In genomic region chr2:178553047-178553446, GRCh38 we compare ENCODE assay signal across 14 cellular contexts.
DNase-seq lines count a peak whose midpoint lies in the region; ATAC-seq and TF ChIP-seq lines count a peak whose summit lies in the region.
"Had no signal": no experiment of that assay in that cellular context is flagged by ENCODE, and none has a peak within 500 bp of the region (broad histone marks: within the 10 kb centered on the region; RNA-seq: fewer than 3 reads in every experiment).

No MANE protein-coding gene starts in this region.

- TF ChIP-seq CTCF in left ventricle myocardium inferior (IDR thresholded peaks at IDR 0.05; ENCODE audit: borderline replicate concordance): no peak
- TF ChIP-seq CTCF in foreskin fibroblast (IDR thresholded peaks at IDR 0.05; ENCODE audit: low read depth, low read length): no peak

- H3K4me3 Mint-ChIP-seq in activated CD4-positive, alpha-beta memory T cell treated with anti-CD3 and anti-CD28 coated beads, Interleukin-2, amount 10 ng/mL, durations not matched to agents 7 days and 5 days: no peak overlapping the region
- no peak overlapping the region for H3K4me3 Mint-ChIP-seq in activated T-cell treated with anti-CD3 and anti-CD28 coated beads, Interleukin-2, amount 50 U/mL, for 24 hours
- H3K4me3 Mint-ChIP-seq in T-helper 17 cell: no peak overlapping the region
- H3K4me3 Mint-ChIP-seq: activated CD4-positive, alpha-beta T cell treated with anti-CD3 and anti-CD28 coated beads, Interleukin-2, amount 10 ng/mL, durations not matched to agents 7 days and 5 days had no signal

- peaks cover 99% of the 10 kb centered on the region for H3K36me3 ChIP-seq in left ventricle myocardium inferior

- POLR2A ChIA-PET in activated CD4-positive, alpha-beta memory T cell treated with anti-CD3 and anti-CD28 coated beads, Interleukin-2, amount 10 ng/mL, durations not matched to agents 7 days and 5 days (lab: Charles Lee): no interaction called here

- H3K27ac ChIP-seq in left ventricle myocardium inferior (replicated peaks) (no peak overlapping the region), substantia nigra (ENCODE audit: low read depth, low read length, poor library complexity, severe bottlenecking) (no peak overlapping the region)
- H3K27ac ChIP-seq: BLaER1 treated with 17β-estradiol and CSF1 and Interleukin-3, amounts not matched to agents 10 nM and 100 nM; dorsolateral prefrontal cortex had no signal

- no peak overlapping the region for H3K27ac Mint-ChIP-seq in activated CD4-positive, alpha-beta memory T cell treated with anti-CD3 and anti-CD28 coated beads, Interleukin-2, amount 10 ng/mL, durations not matched to agents 7 days and 5 days
- no peak overlapping the region for H3K27ac Mint-ChIP-seq in activated T-cell treated with anti-CD3 and anti-CD28 coated beads, Interleukin-2, amount 50 U/mL, for 24 hours
- no peak overlapping the region for H3K27ac Mint-ChIP-seq in T-helper 17 cell
- H3K27ac Mint-ChIP-seq: activated CD4-positive, alpha-beta T cell treated with anti-CD3 and anti-CD28 coated beads, Interleukin-2, amount 10 ng/mL, durations not matched to agents 7 days and 5 days had no signal

- ATAC-seq in left ventricle myocardium superior: peak; percentile 4
- ATAC-seq in T-helper 17 cell: no peak

- peaks cover 2% of the 10 kb centered on the region for H3K4me1 Mint-ChIP-seq in activated CD4-positive, alpha-beta memory T cell treated with anti-CD3 and anti-CD28 coated beads, Interleukin-2, amount 10 ng/mL, durations not matched to agents 7 days and 5 days
- peaks cover 5% of the 10 kb centered on the region for H3K4me1 Mint-ChIP-seq in activated T-cell treated with anti-CD3 and anti-CD28 coated beads, Interleukin-2, amount 50 U/mL, for 24 hours (ENCODE audit: low read depth)
- H3K4me1 Mint-ChIP-seq in T-helper 17 cell: peaks cover 4% of the 10 kb centered on the region

- CTCF ChIA-PET in activated CD4-positive, alpha-beta memory T cell treated with anti-CD3 and anti-CD28 coated beads, Interleukin-2, amount 10 ng/mL, durations not matched to agents 7 days and 5 days (lab: Charles Lee): no interaction called here

- no peaks in the 10 kb centered on the region for H3K27me3 ChIP-seq in left ventricle myocardium inferior (ENCODE audit: low read depth)
- H3K27me3 ChIP-seq: BLaER1 treated with 17β-estradiol and CSF1 and Interleukin-3, amounts not matched to agents 10 nM and 100 nM; dorsolateral prefrontal cortex had no signal

- no peak overlapping the region for H3K4me3 ChIP-seq in left ventricle myocardium inferior
- no peak overlapping the region for H3K4me3 ChIP-seq in foreskin fibroblast (ENCODE audit: low read depth in 1 of 2, low read length in 2 of 2)
- H3K4me3 ChIP-seq: BLaER1 treated with 17β-estradiol and CSF1 and Interleukin-3, amounts not matched to agents 10 nM and 100 nM; dorsolateral prefrontal cortex had no signal

- H3K27me3 Mint-ChIP-seq in activated CD4-positive, alpha-beta memory T cell treated with anti-CD3 and anti-CD28 coated beads, Interleukin-2, amount 10 ng/mL, durations not matched to agents 7 days and 5 days: no peaks in the 10 kb centered on the region
- no peaks in the 10 kb centered on the region for H3K27me3 Mint-ChIP-seq in activated T-cell treated with anti-CD3 and anti-CD28 coated beads, Interleukin-2, amount 50 U/mL, for 24 hours
- H3K27me3 Mint-ChIP-seq in T-helper 17 cell: no peaks in the 10 kb centered on the region
- H3K27me3 Mint-ChIP-seq: activated CD4-positive, alpha-beta T cell treated with anti-CD3 and anti-CD28 coated beads, Interleukin-2, amount 10 ng/mL, durations not matched to agents 7 days and 5 days had no signal

- no peaks in the 10 kb centered on the region for H3K9me3 ChIP-seq in left ventricle myocardium inferior (replicated peaks)
- H3K9me3 ChIP-seq in T-helper 17 cell (ENCODE audit: control insufficient read depth, low read length, poor library complexity, severe bottlenecking): no peaks in the 10 kb centered on the region

- no peak for DNase-seq in left ventricle myocardium superior
- no peak for DNase-seq in left ventricle myocardium inferior
- peak; percentile 80 for DNase-seq in amniotic epithelial cell (ENCODE audit: low read depth)
- DNase-seq in foreskin fibroblast: peak; percentile 77 to 90
- no peak for DNase-seq in activated CD4-positive, alpha-beta memory T cell treated with anti-CD3 and anti-CD28 coated beads, Interleukin-2, amount 10 ng/mL, durations not matched to agents 7 days and 5 days
- DNase-seq in substantia nigra (lab: John Stamatoyannopoulos, UW): no peak
- DNase-seq in activated T-cell treated with anti-CD3 and anti-CD28 coated beads, Interleukin-2, amount 50 U/mL, for 24 hours: no peak
- no peak for DNase-seq in T-helper 17 cell
- DNase-seq: activated CD4-positive, alpha-beta T cell treated with anti-CD3 and anti-CD28 coated beads, Interleukin-2, amount 10 ng/mL, durations not matched to agents 7 days and 5 days; activated gamma-delta T cell; dorsolateral prefrontal cortex; NCI-H2029; right cardiac atrium had no signal

- H3K9me3 Mint-ChIP-seq in activated CD4-positive, alpha-beta memory T cell treated with anti-CD3 and anti-CD28 coated beads, Interleukin-2, amount 10 ng/mL, durations not matched to agents 7 days and 5 days: no peaks in the 10 kb centered on the region
- H3K9me3 Mint-ChIP-seq in activated T-cell treated with anti-CD3 and anti-CD28 coated beads, Interleukin-2, amount 50 U/mL, for 24 hours: peaks cover 2% of the 10 kb centered on the region

- peaks cover 20% of the 10 kb centered on the region for H3K4me1 ChIP-seq in left ventricle myocardium inferior

- peaks cover 9% of the 10 kb centered on the region for H3K36me3 Mint-ChIP-seq in activated CD4-positive, alpha-beta memory T cell treated with anti-CD3 and anti-CD28 coated beads, Interleukin-2, amount 10 ng/mL, durations not matched to agents 7 days and 5 days (ENCODE audit: low read depth)
- H3K36me3 Mint-ChIP-seq in activated T-cell treated with anti-CD3 and anti-CD28 coated beads, Interleukin-2, amount 50 U/mL, for 24 hours (ENCODE audit: low read depth): peaks cover 98% of the 10 kb centered on the region
- no peaks in the 10 kb centered on the region for H3K36me3 Mint-ChIP-seq in T-helper 17 cell (ENCODE audit: low read depth)

- intact Hi-C loops in left ventricle myocardium superior (cut with micrococcal nuclease): no loop called here
- intact Hi-C loops in left ventricle myocardium inferior (cut with micrococcal nuclease): no loop called here

Comparison
In these comparisons a context has a peak if more than half of its experiments do, and no peak if none do; other contexts are left out.
1. DNase-seq: peak in amniotic epithelial cell (single experiment) and foreskin fibroblast (2 of 2); none in left ventricle myocardium superior (single experiment), left ventricle myocardium inferior (single experiment), activated CD4-positive, alpha-beta memory T cell treated with anti-CD3 and anti-CD28 coated beads, Interleukin-2, amount 10 ng/mL, durations not matched to agents 7 days and 5 days (single experiment), substantia nigra (0 of 49), activated T-cell treated with anti-CD3 and anti-CD28 coated beads, Interleukin-2, amount 50 U/mL, for 24 hours (single experiment) and T-helper 17 cell (0 of 3).